Comparison of ENCODE assay signal across 8 cellular contexts in genomic region chr12:40105265-40105514, GRCh38. TPM values are rescaled to one million over a fixed set of nuclear protein-coding genes. Genes with fewer than 3 reads are reported as not detected.
DNase-seq lines count a peak whose midpoint lies in the region; ATAC-seq lines count a peak whose summit lies in the region.

No MANE protein-coding gene starts in this region.

- H3K27ac Mint-ChIP-seq in activated T-helper 2 cell treated with anti-CD3 and anti-CD28 coated beads, Interferon-gamma antibody, Interleukin-2, Interleukin-4, amounts not matched to agents 10 μg/mL and 5 μg/mL and 100 μg/mL, durations not matched to agents 14 hours and 24 hours and 36 hours = no peak overlapping the region

- peaks cover 30% of the 10 kb centered on the region for H3K27me3 Mint-ChIP-seq in activated T-helper 2 cell treated with anti-CD3 and anti-CD28 coated beads, Interferon-gamma antibody, Interleukin-2, Interleukin-4, amounts not matched to agents 10 μg/mL and 5 μg/mL and 100 μg/mL, durations not matched to agents 14 hours and 24 hours and 36 hours (ENCODE audit: low read depth)

- ATAC-seq in GM19351 (IDR thresholded peaks at IDR 0.05; ENCODE audit: unreplicated experiment) = peak; percentile 38
- ATAC-seq in HG03175 (IDR thresholded peaks at IDR 0.05; ENCODE audit: unreplicated experiment) = peak; percentile 55

- H3K4me3 Mint-ChIP-seq in activated T-helper 2 cell treated with anti-CD3 and anti-CD28 coated beads, Interferon-gamma antibody, Interleukin-2, Interleukin-4, amounts not matched to agents 10 μg/mL and 5 μg/mL and 100 μg/mL, durations not matched to agents 14 hours and 24 hours and 36 hours (ENCODE audit: low read depth) = peak overlapping the region; percentile 77

- H3K4me3 ChIP-seq in iPS-11a (ENCODE audit: low read depth, low read length) = peak overlapping the region; percentile 61
- H3K4me3 ChIP-seq in skin epidermis = peak overlapping the region; percentile 72 to 99 (median 93)

- H3K4me1 Mint-ChIP-seq in activated T-helper 2 cell treated with anti-CD3 and anti-CD28 coated beads, Interferon-gamma antibody, Interleukin-2, Interleukin-4, amounts not matched to agents 10 μg/mL and 5 μg/mL and 100 μg/mL, durations not matched to agents 14 hours and 24 hours and 36 hours (ENCODE audit: low read depth) = peaks cover 25% of the 10 kb centered on the region

- no peak for DNase-seq in activated T-helper 2 cell treated with anti-CD3 and anti-CD28 coated beads, Interferon-gamma antibody, Interleukin-2, Interleukin-4, amounts not matched to agents 10 μg/mL and 5 μg/mL and 100 μg/mL, durations not matched to agents 14 hours and 24 hours and 36 hours (ENCODE audit: low spot score)
- DNase-seq in RKO (ENCODE audit: low spot score) (no peak), NCI-H748 treated with DMSO at 0.1 percent for 48 hours (lab: John Stamatoyannopoulos, UW) (no peak), NCI-H1105 treated with DMSO at 0.1 percent for 48 hours (lab: John Stamatoyannopoulos, UW) (no peak)

- H3K27ac ChIP-seq in skin epidermis = peak overlapping the region in 20 of 21 experiments; percentile 45 to 90 (median 75)

- H3K9me3 Mint-ChIP-seq in activated T-helper 2 cell treated with anti-CD3 and anti-CD28 coated beads, Interferon-gamma antibody, Interleukin-2, Interleukin-4, amounts not matched to agents 10 μg/mL and 5 μg/mL and 100 μg/mL, durations not matched to agents 14 hours and 24 hours and 36 hours = no peaks in the 10 kb centered on the region

- intact Hi-C loops in activated T-helper 2 cell treated with anti-CD3 and anti-CD28 coated beads, Interferon-gamma antibody, Interleukin-2, Interleukin-4, amounts not matched to agents 10 μg/mL and 5 μg/mL and 100 μg/mL, durations not matched to agents 14 hours and 24 hours and 36 hours (cut with micrococcal nuclease) = loop anchor here (5.0 to 10.0 kb wide), 2 partner anchors 37 to 660 kb away; partner anchors contain the start of gene KIF21A

- H3K36me3 Mint-ChIP-seq in activated T-helper 2 cell treated with anti-CD3 and anti-CD28 coated beads, Interferon-gamma antibody, Interleukin-2, Interleukin-4, amounts not matched to agents 10 μg/mL and 5 μg/mL and 100 μg/mL, durations not matched to agents 14 hours and 24 hours and 36 hours (ENCODE audit: low read depth) = no peaks in the 10 kb centered on the region

RNA-seq across cellular contexts. Expression of gene SLC2A13, which starts 0.7 kb away (rescaled TPM):
- 2.5 and 2.9 TPM in 2 replicates for total RNA-seq in activated T-helper 2 cell treated with anti-CD3 and anti-CD28 coated beads, Interferon-gamma antibody, Interleukin-2, Interleukin-4, amounts not matched to agents 10 μg/mL and 5 μg/mL and 100 μg/mL, durations not matched to agents 14 hours and 24 hours and 36 hours
